ENCODE assay signal across 14 cellular contexts in the genomic region with DNA sequence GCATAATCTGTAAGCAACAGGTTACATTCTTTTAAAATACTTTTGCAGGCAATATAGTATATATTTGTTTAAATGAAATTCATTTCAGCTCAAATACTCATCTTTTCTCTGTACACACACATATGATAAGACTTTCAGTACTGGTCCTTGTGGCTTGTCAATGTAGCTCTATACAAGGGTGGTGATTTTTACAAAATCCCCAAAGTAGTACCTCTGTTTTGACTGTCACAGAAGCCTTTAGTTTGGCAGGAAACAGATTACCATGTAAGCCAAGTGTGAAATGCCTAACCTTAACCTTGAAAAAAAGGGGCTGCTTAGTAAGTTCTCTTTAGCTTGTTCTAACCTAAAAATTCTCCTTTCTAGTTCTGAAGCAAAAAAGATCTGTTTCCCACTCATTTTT.
DNase-seq lines count a peak whose midpoint lies in the region; ATAC-seq and TF ChIP-seq lines count a peak whose summit lies in the region.
"Had no signal": no experiment of that assay in that cellular context is flagged by ENCODE, and none has a peak within 500 bp of the region (broad histone marks: within the 10 kb centered on the region; RNA-seq: fewer than 3 reads in every experiment).

No MANE protein-coding gene starts in this region.

- no peak for TF ChIP-seq EP300 in suprapubic skin (IDR thresholded peaks at IDR 0.05)

- H3K36me3 ChIP-seq in suprapubic skin: no peaks in the 10 kb centered on the region
- H3K36me3 ChIP-seq: ovary had no signal

- no peak for TF ChIP-seq POLR2A in suprapubic skin (IDR thresholded peaks at IDR 0.05)

- H3K27me3 ChIP-seq in suprapubic skin: no peaks in the 10 kb centered on the region
- H3K27me3 ChIP-seq: ovary had no signal

- no peak overlapping the region for H3K4me3 ChIP-seq in suprapubic skin
- H3K4me3 ChIP-seq: ovary had no signal

- TF ChIP-seq CTCF in suprapubic skin (IDR thresholded peaks at IDR 0.05): no peak

- H3K4me1 ChIP-seq in suprapubic skin: no peaks in the 10 kb centered on the region

- H3K27ac ChIP-seq in suprapubic skin: no peak overlapping the region
- H3K27ac ChIP-seq: C4-2B, ovary had no signal

- peak; percentile 97 for ATAC-seq in GM18867 (IDR thresholded peaks at IDR 0.05; ENCODE audit: unreplicated experiment)
- peak; percentile 97 for ATAC-seq in GM21447 (IDR thresholded peaks at IDR 0.05; ENCODE audit: unreplicated experiment)
- ATAC-seq in HG02973 (IDR thresholded peaks at IDR 0.05; ENCODE audit: unreplicated experiment): peak; percentile 98
- ATAC-seq in HG03558 (IDR thresholded peaks at IDR 0.05; ENCODE audit: extremely low read depth, unreplicated experiment): peak; percentile 98
- ATAC-seq: esophagus mucosa, PC-3 had no signal

- no peak for DNase-seq in NCI-H510A (lab: John Stamatoyannopoulos, UW)
- DNase-seq in suprapubic skin (ENCODE audit: low spot score in 2 of 2): no peak
- no peak for DNase-seq in SKM-1 (lab: John Stamatoyannopoulos, UW; ENCODE audit: unreplicated experiment)
- no peak for DNase-seq in effector CD4-positive, alpha-beta T cell
- DNase-seq: activated CD4-positive, alpha-beta T cell treated with anti-CD3 and anti-CD28 coated beads, Interleukin-2, amount 50 U/mL, for 48 hours; ovary; PC-3; stimulated activated naive CD4-positive, alpha-beta T cell treated with Interleukin-2 at 50 U/mL for 16 hours had no signal

- H3K9me3 ChIP-seq in suprapubic skin: no peaks in the 10 kb centered on the region
- H3K9me3 ChIP-seq: ovary had no signal
